Comparison of ENCODE assay signal across 1 cellular context in genomic region chr16:57802635-57803412, GRCh38.
TF ChIP-seq lines count a peak whose summit lies in the region.

No MANE protein-coding gene starts in this region.

TF ChIP-seq in HepG2, 621 proteins besides CTCF, POLR2A, EP300 and RAD21 (continued from another document and continues in another):
- TF ChIP-seq TERF1 (CRISPR knock-in tag; IDR thresholded peaks at IDR 0.05) (no peak), ZNF652 (CRISPR knock-in tag; IDR thresholded peaks at IDR 0.05; ENCODE audit: borderline replicate concordance, low read depth) (no peak), E2F1 (CRISPR knock-in tag; IDR thresholded peaks at IDR 0.05) (peak; percentile 51; the same call in 1 of the 2 replicates), FOXC1 (CRISPR knock-in tag; IDR thresholded peaks at IDR 0.05; ENCODE audit: borderline replicate concordance) (peak; percentile 97), ISX (CRISPR knock-in tag; conservative IDR thresholded peaks at IDR 0.05) (0 out of 2 replicates have a peak, but pooled peaks have one; percentile 12), SMAD1 (CRISPR knock-in tag; IDR thresholded peaks at IDR 0.05; ENCODE audit: borderline replicate concordance, low read depth) (peak; percentile 92; the same call in 1 of the 2 replicates), ZNF280B (CRISPR knock-in tag; IDR thresholded peaks at IDR 0.05; ENCODE audit: borderline replicate concordance) (peak; percentile 69), ZNF407 (CRISPR knock-in tag; IDR thresholded peaks at IDR 0.05; ENCODE audit: not compliant biosample characterization) (peak; percentile 59), NR0B2 (CRISPR knock-in tag; IDR thresholded peaks at IDR 0.05) (peak; percentile 69; the same call in 1 of the 2 replicates), SPEN (CRISPR knock-in tag; IDR thresholded peaks at IDR 0.05; ENCODE audit: low read depth) (peak; percentile 83), ZNF589 (CRISPR knock-in tag; conservative IDR thresholded peaks at IDR 0.05) (peak; percentile 90; the same call in 1 of the 2 replicates), PITX1 (CRISPR knock-in tag; IDR thresholded peaks at IDR 0.05) (peak; percentile 13), PLRG1 (conservative IDR thresholded peaks at IDR 0.05) (no peak), TBX3 (IDR thresholded peaks at IDR 0.05; ENCODE audit: borderline replicate concordance) (peak; percentile 51; the same call in 1 of the 2 replicates), ZBTB8A (CRISPR knock-in tag; IDR thresholded peaks at IDR 0.05; ENCODE audit: borderline replicate concordance, low read depth) (peak; percentile 87; the same call in 1 of the 2 replicates), ZNF335 (CRISPR knock-in tag; IDR thresholded peaks at IDR 0.05) (no peak), ZFY (CRISPR knock-in tag; IDR thresholded peaks at IDR 0.05) (peak; percentile 83), E2F2 (CRISPR knock-in tag; IDR thresholded peaks at IDR 0.05; ENCODE audit: borderline replicate concordance) (peak; percentile 87; the same call in 1 of the 2 replicates), KDM3A (CRISPR knock-in tag; IDR thresholded peaks at IDR 0.05; ENCODE audit: low read depth) (no peak), ATF1 (CRISPR knock-in tag; IDR thresholded peaks at IDR 0.05) (no peak), ZNF597 (CRISPR knock-in tag; IDR thresholded peaks at IDR 0.05) (no peak), ZNF451 (CRISPR knock-in tag; IDR thresholded peaks at IDR 0.05) (0 out of 2 replicates have a peak, but pooled peaks have one; percentile 22), MLLT10 (CRISPR knock-in tag; IDR thresholded peaks at IDR 0.05) (no peak), RORA (CRISPR knock-in tag; IDR thresholded peaks at IDR 0.05) (no peak), NFE2 (CRISPR knock-in tag; IDR thresholded peaks at IDR 0.05) (no peak; the same call in 1 of the 2 replicates), ZNF234 (CRISPR knock-in tag; conservative IDR thresholded peaks at IDR 0.05) (no peak; the same call in 1 of the 2 replicates), MTF2 (CRISPR knock-in tag; IDR thresholded peaks at IDR 0.05; ENCODE audit: borderline replicate concordance) (no peak), MXD4 (CRISPR knock-in tag; IDR thresholded peaks at IDR 0.05) (peak; percentile 90), KDM4B (CRISPR knock-in tag; IDR thresholded peaks at IDR 0.05) (peak; percentile 12; the same call in 1 of the 2 replicates), ZNF484 (CRISPR knock-in tag; IDR thresholded peaks at IDR 0.05; ENCODE audit: borderline replicate concordance, low read depth) (no peak), ZNF607 (CRISPR knock-in tag; IDR thresholded peaks at IDR 0.05; ENCODE audit: borderline replicate concordance) (peak; percentile 56; the same call in 1 of the 2 replicates), ZBTB34 (CRISPR knock-in tag; IDR thresholded peaks at IDR 0.05) (0 out of 2 replicates have a peak, but pooled peaks have one; percentile 70), YY1 (IDR thresholded peaks at IDR 0.05; ENCODE audit: insufficient read depth, insufficient replicate concordance, low read depth, low read length) (no peak), ZNF740 (CRISPR knock-in tag; IDR thresholded peaks at IDR 0.05) (0 out of 2 replicates have a peak, but pooled peaks have one; percentile 49), ZMAT3 (CRISPR knock-in tag; conservative IDR thresholded peaks at IDR 0.05) (peak; percentile 94), THYN1 (CRISPR knock-in tag; IDR thresholded peaks at IDR 0.05; ENCODE audit: borderline replicate concordance, low read depth) (no peak), MED1 (CRISPR knock-in tag; IDR thresholded peaks at IDR 0.05) (no peak), TFDP1 (CRISPR knock-in tag; IDR thresholded peaks at IDR 0.05; ENCODE audit: borderline replicate concordance) (peak; percentile 70; the same call in 1 of the 2 replicates), ZNF260 (CRISPR knock-in tag; IDR thresholded peaks at IDR 0.05; ENCODE audit: borderline replicate concordance, low read depth) (0 out of 2 replicates have a peak, but pooled peaks have one; percentile 39), ZNF558 (CRISPR knock-in tag; IDR thresholded peaks at IDR 0.05; ENCODE audit: borderline replicate concordance) (peak; percentile 53; the same call in 1 of the 2 replicates), ZNF878 (CRISPR knock-in tag; IDR thresholded peaks at IDR 0.05) (peak; percentile 57; the same call in 1 of the 2 replicates), PAX8 (CRISPR knock-in tag; IDR thresholded peaks at IDR 0.05; ENCODE audit: borderline replicate concordance) (no peak; the same call in 1 of the 2 replicates), POLR2AphosphoS2 (IDR thresholded peaks at IDR 0.05; ENCODE audit: low read depth, low read length) (no peak), NKX3-1 (CRISPR knock-in tag; IDR thresholded peaks at IDR 0.05) (0 out of 2 replicates have a peak, but pooled peaks have one; percentile 81), BRD4 (CRISPR knock-in tag; IDR thresholded peaks at IDR 0.05) (peak; percentile 85), IKZF4 (CRISPR knock-in tag; IDR thresholded peaks at IDR 0.05; ENCODE audit: borderline replicate concordance, low read depth, not compliant biosample characterization) (peak; percentile 79), PHF20 (CRISPR knock-in tag; IDR thresholded peaks at IDR 0.05) (no peak)
